2 cellular contexts compared by ENCODE assay signal in genomic region chr10:114009281-114009996, GRCh38.
TF ChIP-seq lines count a peak whose summit lies in the region.

No MANE protein-coding gene starts in this region.

TF ChIP-seq in H1, 55 proteins besides CTCF, POLR2A, EP300 and RAD21 (continues in another document):
- TF ChIP-seq, protein P1, sequence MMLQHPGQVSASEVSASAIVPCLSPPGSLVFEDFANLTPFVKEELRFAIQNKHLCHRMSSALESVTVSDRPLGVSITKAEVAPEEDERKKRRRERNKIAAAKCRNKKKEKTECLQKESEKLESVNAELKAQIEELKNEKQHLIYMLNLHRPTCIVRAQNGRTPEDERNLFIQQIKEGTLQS (IDR thresholded peaks at IDR 0.05; ENCODE audit: insufficient read depth, low read depth, low read length): no peak
- TF ChIP-seq, protein P2, sequence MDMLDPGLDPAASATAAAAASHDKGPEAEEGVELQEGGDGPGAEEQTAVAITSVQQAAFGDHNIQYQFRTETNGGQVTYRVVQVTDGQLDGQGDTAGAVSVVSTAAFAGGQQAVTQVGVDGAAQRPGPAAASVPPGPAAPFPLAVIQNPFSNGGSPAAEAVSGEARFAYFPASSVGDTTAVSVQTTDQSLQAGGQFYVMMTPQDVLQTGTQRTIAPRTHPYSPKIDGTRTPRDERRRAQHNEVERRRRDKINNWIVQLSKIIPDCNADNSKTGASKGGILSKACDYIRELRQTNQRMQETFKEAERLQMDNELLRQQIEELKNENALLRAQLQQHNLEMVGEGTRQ (IDR thresholded peaks at IDR 0.05; ENCODE audit: low read length): no peak
- TF ChIP-seq SIN3A (conservative IDR thresholded peaks at IDR 0.05 in 1 of 2, IDR thresholded peaks at IDR 0.05 in 1 of 2; ENCODE audit: low read depth in 1 of 2, low read length in 2 of 2) (no peak), RBBP5 (IDR thresholded peaks at IDR 0.05; ENCODE audit: borderline replicate concordance, low read depth, low read length) (no peak), TCF12 (IDR thresholded peaks at IDR 0.05; ENCODE audit: low read depth, low read length) (no peak), MAX (IDR thresholded peaks at IDR 0.05) (no peak), TAF7 (optimal IDR thresholded peaks at IDR 0.05; ENCODE audit: borderline replicate concordance, low read depth, low read length) (no peak), CBX5 (IDR thresholded peaks at IDR 0.05; ENCODE audit: low read depth, low read length) (no peak), CEBPB (IDR thresholded peaks at IDR 0.05; ENCODE audit: low read depth, low read length) (no peak), JUND (IDR thresholded peaks at IDR 0.05; ENCODE audit: low read length) (no peak), EZH2 (IDR thresholded peaks at IDR 0.05; ENCODE audit: low read depth, low read length, severe bottlenecking) (no peak), SP1 (IDR thresholded peaks at IDR 0.05; ENCODE audit: low read depth, low read length) (no peak), BACH1 (IDR thresholded peaks at IDR 0.05; ENCODE audit: low read length) (no peak), TAF1 (IDR thresholded peaks at IDR 0.05; ENCODE audit: low read depth, low read length) (no peak), RNF2 (IDR thresholded peaks at IDR 0.05; ENCODE audit: borderline replicate concordance, low read depth, low read length, missing control alignments, poor library complexity, severe bottlenecking) (no peak)
- TF ChIP-seq, protein P3, sequence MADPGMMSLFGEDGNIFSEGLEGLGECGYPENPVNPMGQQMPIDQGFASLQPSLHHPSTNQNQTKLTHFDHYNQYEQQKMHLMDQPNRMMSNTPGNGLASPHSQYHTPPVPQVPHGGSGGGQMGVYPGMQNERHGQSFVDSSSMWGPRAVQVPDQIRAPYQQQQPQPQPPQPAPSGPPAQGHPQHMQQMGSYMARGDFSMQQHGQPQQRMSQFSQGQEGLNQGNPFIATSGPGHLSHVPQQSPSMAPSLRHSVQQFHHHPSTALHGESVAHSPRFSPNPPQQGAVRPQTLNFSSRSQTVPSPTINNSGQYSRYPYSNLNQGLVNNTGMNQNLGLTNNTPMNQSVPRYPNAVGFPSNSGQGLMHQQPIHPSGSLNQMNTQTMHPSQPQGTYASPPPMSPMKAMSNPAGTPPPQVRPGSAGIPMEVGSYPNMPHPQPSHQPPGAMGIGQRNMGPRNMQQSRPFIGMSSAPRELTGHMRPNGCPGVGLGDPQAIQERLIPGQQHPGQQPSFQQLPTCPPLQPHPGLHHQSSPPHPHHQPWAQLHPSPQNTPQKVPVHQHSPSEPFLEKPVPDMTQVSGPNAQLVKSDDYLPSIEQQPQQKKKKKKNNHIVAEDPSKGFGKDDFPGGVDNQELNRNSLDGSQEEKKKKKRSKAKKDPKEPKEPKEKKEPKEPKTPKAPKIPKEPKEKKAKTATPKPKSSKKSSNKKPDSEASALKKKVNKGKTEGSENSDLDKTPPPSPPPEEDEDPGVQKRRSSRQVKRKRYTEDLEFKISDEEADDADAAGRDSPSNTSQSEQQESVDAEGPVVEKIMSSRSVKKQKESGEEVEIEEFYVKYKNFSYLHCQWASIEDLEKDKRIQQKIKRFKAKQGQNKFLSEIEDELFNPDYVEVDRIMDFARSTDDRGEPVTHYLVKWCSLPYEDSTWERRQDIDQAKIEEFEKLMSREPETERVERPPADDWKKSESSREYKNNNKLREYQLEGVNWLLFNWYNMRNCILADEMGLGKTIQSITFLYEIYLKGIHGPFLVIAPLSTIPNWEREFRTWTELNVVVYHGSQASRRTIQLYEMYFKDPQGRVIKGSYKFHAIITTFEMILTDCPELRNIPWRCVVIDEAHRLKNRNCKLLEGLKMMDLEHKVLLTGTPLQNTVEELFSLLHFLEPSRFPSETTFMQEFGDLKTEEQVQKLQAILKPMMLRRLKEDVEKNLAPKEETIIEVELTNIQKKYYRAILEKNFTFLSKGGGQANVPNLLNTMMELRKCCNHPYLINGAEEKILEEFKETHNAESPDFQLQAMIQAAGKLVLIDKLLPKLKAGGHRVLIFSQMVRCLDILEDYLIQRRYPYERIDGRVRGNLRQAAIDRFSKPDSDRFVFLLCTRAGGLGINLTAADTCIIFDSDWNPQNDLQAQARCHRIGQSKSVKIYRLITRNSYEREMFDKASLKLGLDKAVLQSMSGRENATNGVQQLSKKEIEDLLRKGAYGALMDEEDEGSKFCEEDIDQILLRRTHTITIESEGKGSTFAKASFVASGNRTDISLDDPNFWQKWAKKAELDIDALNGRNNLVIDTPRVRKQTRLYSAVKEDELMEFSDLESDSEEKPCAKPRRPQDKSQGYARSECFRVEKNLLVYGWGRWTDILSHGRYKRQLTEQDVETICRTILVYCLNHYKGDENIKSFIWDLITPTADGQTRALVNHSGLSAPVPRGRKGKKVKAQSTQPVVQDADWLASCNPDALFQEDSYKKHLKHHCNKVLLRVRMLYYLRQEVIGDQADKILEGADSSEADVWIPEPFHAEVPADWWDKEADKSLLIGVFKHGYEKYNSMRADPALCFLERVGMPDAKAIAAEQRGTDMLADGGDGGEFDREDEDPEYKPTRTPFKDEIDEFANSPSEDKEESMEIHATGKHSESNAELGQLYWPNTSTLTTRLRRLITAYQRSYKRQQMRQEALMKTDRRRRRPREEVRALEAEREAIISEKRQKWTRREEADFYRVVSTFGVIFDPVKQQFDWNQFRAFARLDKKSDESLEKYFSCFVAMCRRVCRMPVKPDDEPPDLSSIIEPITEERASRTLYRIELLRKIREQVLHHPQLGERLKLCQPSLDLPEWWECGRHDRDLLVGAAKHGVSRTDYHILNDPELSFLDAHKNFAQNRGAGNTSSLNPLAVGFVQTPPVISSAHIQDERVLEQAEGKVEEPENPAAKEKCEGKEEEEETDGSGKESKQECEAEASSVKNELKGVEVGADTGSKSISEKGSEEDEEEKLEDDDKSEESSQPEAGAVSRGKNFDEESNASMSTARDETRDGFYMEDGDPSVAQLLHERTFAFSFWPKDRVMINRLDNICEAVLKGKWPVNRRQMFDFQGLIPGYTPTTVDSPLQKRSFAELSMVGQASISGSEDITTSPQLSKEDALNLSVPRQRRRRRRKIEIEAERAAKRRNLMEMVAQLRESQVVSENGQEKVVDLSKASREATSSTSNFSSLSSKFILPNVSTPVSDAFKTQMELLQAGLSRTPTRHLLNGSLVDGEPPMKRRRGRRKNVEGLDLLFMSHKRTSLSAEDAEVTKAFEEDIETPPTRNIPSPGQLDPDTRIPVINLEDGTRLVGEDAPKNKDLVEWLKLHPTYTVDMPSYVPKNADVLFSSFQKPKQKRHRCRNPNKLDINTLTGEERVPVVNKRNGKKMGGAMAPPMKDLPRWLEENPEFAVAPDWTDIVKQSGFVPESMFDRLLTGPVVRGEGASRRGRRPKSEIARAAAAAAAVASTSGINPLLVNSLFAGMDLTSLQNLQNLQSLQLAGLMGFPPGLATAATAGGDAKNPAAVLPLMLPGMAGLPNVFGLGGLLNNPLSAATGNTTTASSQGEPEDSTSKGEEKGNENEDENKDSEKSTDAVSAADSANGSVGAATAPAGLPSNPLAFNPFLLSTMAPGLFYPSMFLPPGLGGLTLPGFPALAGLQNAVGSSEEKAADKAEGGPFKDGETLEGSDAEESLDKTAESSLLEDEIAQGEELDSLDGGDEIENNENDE (IDR thresholded peaks at IDR 0.05; ENCODE audit: insufficient replicate concordance, low read length): no peak

TF ChIP-seq in HEK293T, 16 proteins besides CTCF, POLR2A, EP300 and RAD21:
- TF ChIP-seq NFRKB (IDR thresholded peaks at IDR 0.05) (no peak), ZNF384 (IDR thresholded peaks at IDR 0.05) (no peak), FOXM1 (IDR thresholded peaks at IDR 0.05; ENCODE audit: borderline replicate concordance) (no peak), FOXK2 (IDR thresholded peaks at IDR 0.05) (no peak), CTBP1 (IDR thresholded peaks at IDR 0.05; ENCODE audit: borderline replicate concordance) (no peak), TARDBP (IDR thresholded peaks at IDR 0.05) (no peak)
TF ChIP-seq in HEK293T: peak in this region for 0.
